In the genomic region with DNA sequence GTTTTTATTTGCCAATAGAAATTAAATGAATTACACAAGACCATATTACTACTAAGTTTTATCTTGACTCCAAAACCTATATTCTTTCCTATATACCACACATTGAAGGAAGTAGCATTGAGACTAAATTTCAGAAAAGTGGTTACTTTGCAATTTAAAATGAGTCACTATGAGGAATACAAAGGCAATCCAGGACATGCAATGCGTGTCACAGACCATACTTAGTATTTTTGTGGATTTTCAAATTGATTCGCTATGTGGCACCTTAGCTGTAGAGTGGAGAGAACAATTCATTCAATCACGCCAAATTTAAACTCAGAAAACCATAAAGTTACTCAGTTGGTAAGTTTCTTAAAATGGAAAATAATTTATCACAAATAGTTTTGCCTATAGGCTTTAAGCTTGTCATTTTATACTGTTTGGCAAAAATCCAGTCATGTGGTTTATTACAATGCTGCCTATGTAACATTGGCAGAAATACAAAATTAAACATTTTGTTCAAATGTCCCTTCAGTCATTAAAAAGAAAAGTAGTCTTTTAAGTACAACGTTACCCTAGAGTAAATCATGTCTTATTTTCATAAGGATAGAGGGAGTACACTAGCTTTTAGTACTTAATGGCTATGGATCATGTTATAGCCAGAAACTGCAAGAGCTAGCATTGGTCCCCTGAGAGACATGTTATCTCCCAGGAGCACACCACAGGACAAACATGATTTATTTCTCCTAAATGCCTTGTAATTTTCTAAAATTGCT, we compare ENCODE assay signal across 23 cellular contexts.
DNase-seq lines count a peak whose midpoint lies in the region; ATAC-seq lines count a peak whose summit lies in the region.
"Had no signal": no experiment of that assay in that cellular context is flagged by ENCODE, and none has a peak within 500 bp of the region (broad histone marks: within the 10 kb centered on the region; RNA-seq: fewer than 3 reads in every experiment).

No MANE protein-coding gene starts in this region.

- peak; percentile 13 for DNase-seq in DMS79 treated with DMSO at 0.1 percent for 48 hours (lab: John Stamatoyannopoulos, UW)
- no peak for DNase-seq in DMS79 (lab: John Stamatoyannopoulos, UW)
- DNase-seq in NCI-H1105 (lab: John Stamatoyannopoulos, UW), result peak; percentile 36
- DNase-seq in NCI-H748 (lab: John Stamatoyannopoulos, UW; ENCODE audit: unreplicated experiment), result peak; percentile 41
- DNase-seq in left kidney (ENCODE audit: low read depth, low spot score), result peak; percentile 72
- no peak for DNase-seq in SK-N-DZ (ENCODE audit: low spot score)
- no peak for DNase-seq in EL
- DNase-seq: activated CD4-positive, alpha-beta T cell treated with anti-CD3 and anti-CD28 coated beads, Interleukin-2, amount 50 U/mL, for 1 hour; activated naive CD8-positive, alpha-beta T cell treated with anti-CD3 and anti-CD28 coated beads for 36 hours; foreskin fibroblast; H7; hippocampal formation; KG1; left ventricle myocardium superior; MV-4-11; pancreas; right cardiac atrium; RPMI8226; SK-N-SH; stimulated activated CD4-positive, alpha-beta T cell treated with anti-CD3 and anti-CD28 coated beads, Interleukin-12 subunit alpha, Interleukin-12 subunit beta, amount 100 ng/mL, for 4 hours; stimulated activated CD4-positive, alpha-beta T cell treated with anti-CD3 and anti-CD28 coated beads, Interleukin-4, amount 100 ng/mL, for 4 hours; stimulated activated naive CD8-positive, alpha-beta T cell treated with anti-CD3 and anti-CD28 coated beads, Interleukin-15, amount 100 ng/mL, for 72 hours had no signal

- no peak for ATAC-seq in GM21737 (IDR thresholded peaks at IDR 0.05; ENCODE audit: unreplicated experiment)
- ATAC-seq: left ventricle myocardium superior; pancreas; right cardiac atrium; stimulated activated naive CD8-positive, alpha-beta T cell treated with anti-CD3 and anti-CD28 coated beads, Interleukin-15, amount 100 ng/mL, for 72 hours had no signal

Comparison
In these comparisons a context has a peak if more than half of its experiments do, and no peak if none do; other contexts are left out.
1. DNase-seq: peak in DMS79 treated with DMSO at 0.1 percent for 48 hours (single experiment), NCI-H1105 (single experiment), NCI-H748 (single experiment) and left kidney (single experiment); none in DMS79 (single experiment), SK-N-DZ (single experiment) and EL (single experiment).